Comparison of ENCODE assay signal across 25 cellular contexts in genomic region chr18:28399781-28400362, GRCh38.
"Had no signal": no experiment of that assay in that cellular context is flagged by ENCODE, and none has a peak within 500 bp of the region (broad histone marks: within the 10 kb centered on the region; RNA-seq: fewer than 3 reads in every experiment).

No MANE protein-coding gene starts in this region.

- ATAC-seq: natural killer cell; pancreas; right cardiac atrium; right lobe of liver; stimulated activated effector memory CD8-positive, alpha-beta T cell treated with anti-CD3 and anti-CD28 coated beads, Interleukin-12 subunit alpha, Interleukin-12 subunit beta, amount 100 ng/mL, for 72 hours; stimulated activated naive B cell treated with anti-CD40 and anti-IgM and Interleukin-4, amounts not matched to agents 10 μg/mL and 1 μg/mL and 100 μg/mL, for 72 hours had no signal

- FAIRE-seq: pancreas, small intestine, urothelium cell line had no signal

- H3K4me3 ChIP-seq: neural progenitor cell, pancreas, prostate gland, right lobe of liver, sigmoid colon, stomach, thoracic aorta, thyroid gland, tibial nerve, upper lobe of left lung, vagina had no signal

- DNase-seq: natural killer cell; occipital lobe; pancreas; retina; right cardiac atrium; right lobe of liver; sigmoid colon; small intestine; stimulated activated CD4-positive, alpha-beta T cell treated with anti-CD3 and anti-CD28 coated beads, Interleukin-15, amount 100 ng/mL, for 24 hours; stimulated activated CD4-positive, alpha-beta T cell treated with anti-CD3 and anti-CD28 coated beads, Interleukin-2, amount 100 ng/mL, for 24 hours; stimulated activated CD4-positive, alpha-beta T cell treated with anti-CD3 and anti-CD28 coated beads, Interleukin-2, amount 100 ng/mL, for 48 hours; stimulated activated CD4-positive, alpha-beta T cell treated with anti-CD3 and anti-CD28 coated beads, Interleukin-4, amount 100 ng/mL, for 24 hours; stimulated activated naive B cell treated with anti-CD40 and anti-IgM and Interleukin-4, amounts not matched to agents 10 μg/mL and 1 μg/mL and 100 μg/mL, for 72 hours; stimulated activated naive CD4-positive, alpha-beta T cell treated with Interleukin-2 at 50 U/mL for 16 hours; stomach; thyroid gland; trophoblast cell; upper lobe of left lung had no signal
